Comparison of ENCODE assay signal across 8 cellular contexts in genomic region chr15:60005352-60006202, GRCh38. TPM values are rescaled to one million over a fixed set of nuclear protein-coding genes. Genes with fewer than 3 reads are reported as not detected.
DNase-seq lines count a peak whose midpoint lies in the region; ATAC-seq and TF ChIP-seq lines count a peak whose summit lies in the region.

No MANE protein-coding gene starts in this region.

- H3K4me3 Mint-ChIP-seq in memory B cell = peak overlapping the region; percentile 82

- H3K9ac ChIP-seq in adipocyte (ENCODE audit: low read length) = no peak overlapping the region

- DNase-seq in BJ (ENCODE audit: low read depth) (no peak), adipocyte (ENCODE audit: low read depth) (no peak), memory B cell (ENCODE audit: low spot score in 2 of 2) (no peak), ureter (ENCODE audit: low spot score) (no peak), HuH-7.5 (ENCODE audit: low spot score) (no peak)

- H3K36me3 Mint-ChIP-seq in memory B cell = peaks cover 4% of the 10 kb centered on the region

- H3K27ac Mint-ChIP-seq in memory B cell = peak overlapping the region; percentile 89

- peaks cover 44% of the 10 kb centered on the region for H3K27me3 Mint-ChIP-seq in memory B cell

- no peak for TF ChIP-seq CTCF in BJ (IDR thresholded peaks at IDR 0.05; ENCODE audit: insufficient read depth, low read depth, low read length)

- H3K4me3 ChIP-seq in BJ (ENCODE audit: low read depth, low read length) (peak overlapping the region; percentile 35), adipocyte (ENCODE audit: low read length) (peak overlapping the region; percentile 78)

- H3K27me3 ChIP-seq in BJ (ENCODE audit: control insufficient read depth, insufficient read depth, low read length) (peaks cover 59% of the 10 kb centered on the region), adipocyte (replicated peaks; ENCODE audit: control insufficient read depth, insufficient read depth, low read length) (peaks cover 97% of the 10 kb centered on the region)

- ATAC-seq in HG02678 (IDR thresholded peaks at IDR 0.05; ENCODE audit: unreplicated experiment) (peak; percentile 8), memory B cell (ENCODE audit: low read depth) (no peak), GM18861 (IDR thresholded peaks at IDR 0.05; ENCODE audit: unreplicated experiment) (no peak), HG03442 (IDR thresholded peaks at IDR 0.05; ENCODE audit: unreplicated experiment) (no peak)

- H3K9me3 ChIP-seq in adipocyte (ENCODE audit: control insufficient read depth, low read length) = peaks cover 3% of the 10 kb centered on the region

- CTCF ChIA-PET in BJ (lab: Yijun Ruan, JAX) = no interaction called here

- peaks cover 8% of the 10 kb centered on the region for H3K4me1 ChIP-seq in adipocyte (ENCODE audit: control insufficient read depth, insufficient read depth, low read length)

- H3K4me1 Mint-ChIP-seq in memory B cell = peaks cover 15% of the 10 kb centered on the region

- POLR2A ChIA-PET in BJ (lab: Charles Lee) = no interaction called here

- H3K9me3 Mint-ChIP-seq in memory B cell = peaks cover 8% of the 10 kb centered on the region

- H3K36me3 ChIP-seq in BJ (ENCODE audit: control insufficient read depth, insufficient read depth, low read length) (no peaks in the 10 kb centered on the region), adipocyte (ENCODE audit: control insufficient read depth, insufficient read depth, low read length, severe bottlenecking) (no peaks in the 10 kb centered on the region)

RNA-seq across cellular contexts. Expression of gene FOXB1, which starts 1.5 kb away (rescaled TPM):
- polyA plus RNA-seq in BJ (2011; rRNA removed) = not detected in 2 replicates
- polyA minus RNA-seq in BJ (2011; rRNA and poly(A)+ RNA removed) = not detected in 2 replicates
- total RNA-seq in ureter = not detected
